Comparison of ENCODE assay signal across 21 cellular contexts in genomic region chr5:181041043-181041442, GRCh38. TPM values are rescaled to one million over a fixed set of nuclear protein-coding genes. Genes with fewer than 3 reads are reported as not detected.
DNase-seq lines count a peak whose midpoint lies in the region; ATAC-seq, FAIRE-seq and TF ChIP-seq lines count a peak whose summit lies in the region.
"Had no signal": no experiment of that assay in that cellular context is flagged by ENCODE, and none has a peak within 500 bp of the region (broad histone marks: within the 10 kb centered on the region; RNA-seq: fewer than 3 reads in every experiment).

No MANE protein-coding gene starts in this region.

- DNase-seq in right lobe of liver (peak in 1 of 3 donors; percentile 20), HepG2 (ENCODE audit: low spot score) (no peak), lower lobe of right lung (no peak), spleen (peak; percentile 43), NOMO-1 treated with dmso at 0.1 percent for 144 hours (lab: John Stamatoyannopoulos, UW; ENCODE audit: unreplicated experiment) (no peak), OCI-LY7 (ENCODE audit: low spot score) (no peak), GM19238 (ENCODE audit: insufficient read length, low spot score) (no peak)
- DNase-seq: CD4-positive, CD25-positive, alpha-beta regulatory T cell; DMS 273 treated with DMSO at 0.1 percent for 48 hours; DMS79 treated with DMSO at 0.1 percent for 48 hours; NCI-H1694; NCI-H2081 treated with DMSO at 0.1 percent for 48 hours; NCI-H2171 treated with DMSO at 0.1 percent for 48 hours; NCI-H524 treated with DMSO at 0.1 percent for 48 hours; NCI-H82; PC-3; SHP77 treated with DMSO at 0.1 percent for 48 hours had no signal

- H3K27me3 ChIP-seq in right lobe of liver (no peaks in the 10 kb centered on the region), HepG2 (ENCODE audit: control insufficient read depth in 1 of 2, insufficient read depth in 2 of 2, low read length in 2 of 2) (peaks cover 2 to 74% of the 10 kb centered on the region in 2 experiments), lower lobe of right lung (ENCODE audit: low read depth) (peaks cover 14% of the 10 kb centered on the region), spleen (replicated peaks in 1 of 7) (peaks cover 0 to 80% (median 0%) of the 10 kb centered on the region in 7 donors)

- no peak overlapping the region for H2AFZ ChIP-seq in HepG2 (ENCODE audit: low read length)
- no peak overlapping the region for H2AFZ ChIP-seq in OCI-LY7 (ENCODE audit: low read length)

- no peak for TF ChIP-seq POLR2A in right lobe of liver (IDR thresholded peaks at IDR 0.05)
- no peak for TF ChIP-seq POLR2A in HepG2 (IDR thresholded peaks at IDR 0.05; ENCODE audit: insufficient read depth in 1 of 2, low read depth in 2 of 2, low read length in 2 of 2)
- no peak for TF ChIP-seq POLR2A in spleen (IDR thresholded peaks at IDR 0.05)

- no peak overlapping the region for H3K9ac ChIP-seq in HepG2 (ENCODE audit: insufficient read depth, low read depth, low read length)

- H3K36me3 ChIP-seq in right lobe of liver (no peaks in the 10 kb centered on the region), HepG2 (replicated peaks in 1 of 2; ENCODE audit: control insufficient read depth in 1 of 2, insufficient read depth in 2 of 2, low read length in 2 of 2) (no peaks in the 10 kb centered on the region), lower lobe of right lung (no peaks in the 10 kb centered on the region), spleen (no peaks in the 10 kb centered on the region), OCI-LY7 (ENCODE audit: insufficient read depth, low read length) (no peaks in the 10 kb centered on the region)

- no peaks in the 10 kb centered on the region for H3K9me3 ChIP-seq in right lobe of liver
- H3K9me3 ChIP-seq in HepG2 (ENCODE audit: low read length): no peaks in the 10 kb centered on the region
- no peaks in the 10 kb centered on the region for H3K9me3 ChIP-seq in lower lobe of right lung
- H3K9me3 ChIP-seq in spleen: no peaks in the 10 kb centered on the region
- H3K9me3 ChIP-seq in OCI-LY7 (ENCODE audit: low read length): no peaks in the 10 kb centered on the region

- WGBS in right lobe of liver (ENCODE audit: insufficient coverage, low coverage, low lambda C conversion rate, missing lambda C conversion rate): 22% methylated on average over 6 of the region's 6 CpGs
- WGBS in HepG2 (ENCODE audit: low lambda C conversion rate): 10% methylated on average over 6 of the region's 6 CpGs
- 38 to 59% (median 49%) methylated on average over 6 of the region's 6 CpGs for WGBS in spleen, 5 donors

- no peaks in the 10 kb centered on the region for H3K79me2 ChIP-seq in HepG2 (ENCODE audit: insufficient read depth, low read length)
- no peaks in the 10 kb centered on the region for H3K79me2 ChIP-seq in OCI-LY7 (ENCODE audit: insufficient read depth, low read depth, low read length)

- TF ChIP-seq EP300 in HepG2 (IDR thresholded peaks at IDR 0.05; ENCODE audit: low read depth in 2 of 2, low read length in 2 of 2) (no peak), HepG2 (CRISPR knock-in tag; IDR thresholded peaks at IDR 0.05; ENCODE audit: borderline replicate concordance) (no peak)

- H3K4me1 ChIP-seq in right lobe of liver: no peaks in the 10 kb centered on the region
- no peaks in the 10 kb centered on the region for H3K4me1 ChIP-seq in HepG2 (ENCODE audit: insufficient read depth, low read length)
- H3K4me1 ChIP-seq in lower lobe of right lung: peaks cover 5% of the 10 kb centered on the region
- peaks cover 0 to 36% (median 3%) of the 10 kb centered on the region in 6 donors for H3K4me1 ChIP-seq in spleen
- peaks cover 29% of the 10 kb centered on the region for H3K4me1 ChIP-seq in OCI-LY7 (ENCODE audit: insufficient read depth, low read length, poor library complexity, severe bottlenecking)

- FAIRE-seq in HepG2 (lab: Jason Lieb, UNC): no peak

- POLR2A ChIA-PET in HepG2 (lab: Yijun Ruan, JAX) (no interaction called here), OCI-LY7 (lab: Charles Lee) (no interaction called here)

- intact Hi-C loops in right lobe of liver (cut with DNase I) (no loop called here), HepG2 (cut with micrococcal nuclease; ENCODE audit: unreplicated experiment) (no loop called here), lower lobe of right lung (cut with DNase I) (no loop called here), spleen (cut with DNase I; ENCODE audit: low total_unique reads) (no loop called here), OCI-LY7 (cut with micrococcal nuclease; ENCODE audit: unreplicated experiment) (loop anchor here (5.0 kb wide), 1 partner anchor 259 kb away; no protein-coding TSS in a partner anchor)

- peak overlapping the region in 1 of 3 donors; percentile 16 for H3K4me3 ChIP-seq in right lobe of liver
- H3K4me3 ChIP-seq in HepG2 (replicated peaks in 1 of 3; ENCODE audit: insufficient read depth in 1 of 3, low read depth in 2 of 3, low read length in 3 of 3): no peak overlapping the region
- peak overlapping the region; percentile 47 for H3K4me3 ChIP-seq in lower lobe of right lung
- peak overlapping the region in 7 of 8 donors; percentile 4 to 65 (median 22) for H3K4me3 ChIP-seq in spleen
- H3K4me3 ChIP-seq in OCI-LY7 (ENCODE audit: low read depth, low read length, poor library complexity, severe bottlenecking): no peak overlapping the region

- H3K27ac ChIP-seq in right lobe of liver (peak overlapping the region; percentile 15 to 40 (median 21)), HepG2 (ENCODE audit: extremely low read length, insufficient read depth, low read length) (no peak overlapping the region), lower lobe of right lung (peak overlapping the region; percentile 81), spleen (peak overlapping the region in 5 of 8 donors; percentile 29 to 74 (median 66)), OCI-LY7 (ENCODE audit: low read depth, low read length, poor library complexity, severe bottlenecking) (no peak overlapping the region)

- H4K20me1 ChIP-seq in HepG2 (ENCODE audit: insufficient read depth, low read length) (no peaks in the 10 kb centered on the region), OCI-LY7 (ENCODE audit: insufficient read depth, low read length) (no peaks in the 10 kb centered on the region)

- H3K9me2 ChIP-seq in OCI-LY7 (ENCODE audit: insufficient read depth, low read length): no peaks in the 10 kb centered on the region

- in situ Hi-C loops in HepG2 (cut with HindIII; ENCODE audit: extremely low pct_ligation_motif_present, low pct_unique_long_range_greater_than_20kb): no loop called here

- ATAC-seq in right lobe of liver (no peak), HepG2 (no peak), lower lobe of right lung (no peak)
- ATAC-seq: PC-3 had no signal

- no peak overlapping the region for H3K4me2 ChIP-seq in HepG2 (ENCODE audit: low read depth, low read length)
- no peak overlapping the region for H3K4me2 ChIP-seq in OCI-LY7 (ENCODE audit: low read length)

- BruUV-seq in HepG2 (replicated peaks; lab: Mats Ljungman, UMichigan): no TSS peak
- BruUV-seq in OCI-LY7 (replicated peaks; lab: Mats Ljungman, UMichigan): no TSS peak

- TF ChIP-seq RAD21 in HepG2 (CRISPR knock-in tag; IDR thresholded peaks at IDR 0.05): no peak

- CTCF ChIA-PET in HepG2 (lab: Yijun Ruan, JAX; ENCODE audit: low intra/inter-chr PET ratio, low total read pairs) (no interaction called here), OCI-LY7 (lab: Charles Lee; ENCODE audit: unreplicated experiment) (no interaction called here)

- TF ChIP-seq CTCF in right lobe of liver (IDR thresholded peaks at IDR 0.05) (no peak), HepG2 (CRISPR knock-in tag; IDR thresholded peaks at IDR 0.05) (no peak), lower lobe of right lung (IDR thresholded peaks at IDR 0.05) (no peak), spleen (IDR thresholded peaks at IDR 0.05 in 8 of 11, conservative IDR thresholded peaks at IDR 0.05 in 3 of 11) (no peak), OCI-LY7 (conservative IDR thresholded peaks at IDR 0.05; ENCODE audit: low read length) (no peak)

RNA-seq across cellular contexts. Expression of gene BTNL9, which starts 1.0 kb away (rescaled TPM):
- 10 to 100 TPM in 1 of 6 experiments, 1 to 10 TPM in 5; 5.3 to 11.6 (median 7.8) TPM for total RNA-seq in right lobe of liver
- 0.13 TPM in 1 of 2 replicates, not detected in the other for total RNA-seq in HepG2 (2016; rRNA removed; fragmentation: Illumina TruSeq; extraction: Trizol)
- total RNA-seq in HepG2 (2016; cell fraction: cytosol; rRNA removed; fragmentation: Illumina TruSeq; extraction: Trizol; ENCODE audit: low read depth): 1.1 and 2.7 TPM in 2 replicates
- 0.09 TPM in 1 of 2 replicates, not detected in the other for total RNA-seq in HepG2 (2016; cell fraction: insoluble cytoplasmic fraction; rRNA removed; fragmentation: Illumina TruSeq; extraction: Trizol)
- total RNA-seq in HepG2 (2016; cell fraction: membrane; rRNA removed; fragmentation: Illumina TruSeq; extraction: Trizol): not detected in 2 replicates
- not detected in 2 replicates for total RNA-seq in HepG2 (2016; cell fraction: nucleus; rRNA removed; fragmentation: Illumina TruSeq; extraction: Trizol)
- not detected in 2 replicates for polyA plus RNA-seq in HepG2 (2011; rRNA removed)
- polyA plus RNA-seq in HepG2 (2011; cell fraction: cytosol; rRNA removed): not detected in 2 replicates
- not detected in 2 replicates for polyA plus RNA-seq in HepG2 (2011; cell fraction: nucleus; rRNA removed)
- not detected in 2 replicates for polyA plus RNA-seq in HepG2 (2012)
- polyA plus RNA-seq in HepG2 (2016; cell fraction: cytosol; fragmentation: Illumina TruSeq; extraction: Trizol; ENCODE audit: low read depth): not detected in 2 replicates
- not detected in 2 replicates for polyA plus RNA-seq in HepG2 (2016; cell fraction: insoluble cytoplasmic fraction; fragmentation: Illumina TruSeq; extraction: Trizol; ENCODE audit: low read depth)
- polyA plus RNA-seq in HepG2 (2016; cell fraction: membrane; fragmentation: Illumina TruSeq; extraction: Trizol; ENCODE audit: low read depth): not detected in 2 replicates
- polyA plus RNA-seq in HepG2 (2016; cell fraction: nucleus; fragmentation: Illumina TruSeq; extraction: Trizol; ENCODE audit: insufficient read depth, low read depth): not detected in 2 replicates
- not detected in 2 replicates for polyA minus RNA-seq in HepG2 (2011; rRNA and poly(A)+ RNA removed; ENCODE audit: low replicate concordance)
- not detected in 2 replicates for polyA minus RNA-seq in HepG2 (2011; cell fraction: cytosol; rRNA and poly(A)+ RNA removed)
- polyA minus RNA-seq in HepG2 (2011; cell fraction: nucleus; rRNA and poly(A)+ RNA removed): not detected in 2 replicates
- total RNA-seq in lower lobe of right lung: 125 TPM
- 100 to 1,000 TPM in 1 of 7 donors, 10 to 100 TPM in 6; 41.6 to 123 (median 86.3) TPM for total RNA-seq in spleen
- polyA plus RNA-seq in spleen: 10 to 100 TPM; 17.2 to 91.1 (median 32.6) TPM
- 162 and 188 TPM in 2 replicates for total RNA-seq in OCI-LY7 (2014; rRNA removed; shearing (Covaris generic))
- total RNA-seq in OCI-LY7 (2022): 219 and 232 TPM in 2 replicates
- total RNA-seq: CD4-positive, CD25-positive, alpha-beta regulatory T cell; RPMI7951 had no signal
- polyA plus RNA-seq: BJ; CD4-positive, CD25-positive, alpha-beta regulatory T cell had no signal

RNA-seq across cellular contexts. Expression of gene BTNL3, which starts 52.4 kb away (rescaled TPM):
- total RNA-seq in right lobe of liver (not detected), HepG2 (2016; rRNA removed; fragmentation: Illumina TruSeq; extraction: Trizol) (not detected in 2 replicates), lower lobe of right lung (not detected), spleen (1 to 10 TPM in 3 of 7 donors, under 1 TPM in 2, not detected in 2; 0.37 to 2.4 (median 1.0) TPM), OCI-LY7 (2022) (not detected in 2 replicates)
- not detected in 2 replicates for total RNA-seq in HepG2 (2016; cell fraction: cytosol; rRNA removed; fragmentation: Illumina TruSeq; extraction: Trizol; ENCODE audit: low read depth)
- total RNA-seq in HepG2 (2016; cell fraction: insoluble cytoplasmic fraction; rRNA removed; fragmentation: Illumina TruSeq; extraction: Trizol): not detected in 2 replicates
- not detected in 2 replicates for total RNA-seq in HepG2 (2016; cell fraction: membrane; rRNA removed; fragmentation: Illumina TruSeq; extraction: Trizol)
- not detected in 2 replicates for total RNA-seq in HepG2 (2016; cell fraction: nucleus; rRNA removed; fragmentation: Illumina TruSeq; extraction: Trizol)
- polyA plus RNA-seq in HepG2 (2011; rRNA removed) (not detected in 2 replicates), spleen (under 1 TPM; 0.09 to 0.13 (median 0.13) TPM)
- not detected in 2 replicates for polyA plus RNA-seq in HepG2 (2011; cell fraction: cytosol; rRNA removed)
- polyA plus RNA-seq in HepG2 (2011; cell fraction: nucleus; rRNA removed): not detected in 2 replicates
- not detected in 2 replicates for polyA plus RNA-seq in HepG2 (2012)
- polyA plus RNA-seq in HepG2 (2016; cell fraction: cytosol; fragmentation: Illumina TruSeq; extraction: Trizol; ENCODE audit: low read depth): not detected in 2 replicates
- not detected in 2 replicates for polyA plus RNA-seq in HepG2 (2016; cell fraction: insoluble cytoplasmic fraction; fragmentation: Illumina TruSeq; extraction: Trizol; ENCODE audit: low read depth)
- polyA plus RNA-seq in HepG2 (2016; cell fraction: membrane; fragmentation: Illumina TruSeq; extraction: Trizol; ENCODE audit: low read depth): not detected in 2 replicates
- polyA plus RNA-seq in HepG2 (2016; cell fraction: nucleus; fragmentation: Illumina TruSeq; extraction: Trizol; ENCODE audit: insufficient read depth, low read depth): not detected in 2 replicates
- polyA minus RNA-seq in HepG2 (2011; rRNA and poly(A)+ RNA removed; ENCODE audit: low replicate concordance): not detected in 2 replicates
- not detected in 2 replicates for polyA minus RNA-seq in HepG2 (2011; cell fraction: cytosol; rRNA and poly(A)+ RNA removed)
- not detected in 2 replicates for polyA minus RNA-seq in HepG2 (2011; cell fraction: nucleus; rRNA and poly(A)+ RNA removed)
- not detected in 2 replicates for total RNA-seq in OCI-LY7 (2014; rRNA removed; shearing (Covaris generic))
- total RNA-seq: CD4-positive, CD25-positive, alpha-beta regulatory T cell; H4; PC-3; RPMI7951 had no signal
- polyA plus RNA-seq: BJ; CD4-positive, CD25-positive, alpha-beta regulatory T cell; IgD-negative memory B cell had no signal

Comparison
In these comparisons a context has a peak if more than half of its experiments do, and no peak if none do; other contexts are left out.
1. H3K27ac ChIP-seq: peak in right lobe of liver (3 of 3), lower lobe of right lung (single experiment) and spleen (5 of 8); none in HepG2 (single experiment) and OCI-LY7 (single experiment).
2. H3K4me3 ChIP-seq: peak in lower lobe of right lung (single experiment) and spleen (7 of 8); none in HepG2 (0 of 3) and OCI-LY7 (single experiment).